In genomic region chr2:169397697-169398096, GRCh38 we compare ENCODE assay signal across 11 cellular contexts.
DNase-seq lines count a peak whose midpoint lies in the region; ATAC-seq and TF ChIP-seq lines count a peak whose summit lies in the region.
"Had no signal": no experiment of that assay in that cellular context is flagged by ENCODE, and none has a peak within 500 bp of the region (broad histone marks: within the 10 kb centered on the region; RNA-seq: fewer than 3 reads in every experiment).

No MANE protein-coding gene starts in this region.

- POLR2A ChIA-PET in HEK293T (lab: Yijun Ruan, JAX), result no interaction called here

- peak; percentile 17 to 22 for DNase-seq in AML-193 (lab: John Stamatoyannopoulos, UW)
- DNase-seq in HEK293T (ENCODE audit: extremely low spot score), result peak; percentile 50
- DNase-seq in SW480 (ENCODE audit: low spot score), result peak; percentile 46
- peak; percentile 14 for DNase-seq in kidney tubule cell (ENCODE audit: low spot score)
- no peak for DNase-seq in hepatic stellate cell (ENCODE audit: low spot score)
- DNase-seq in stimulated activated CD4-positive, alpha-beta T cell treated with anti-CD3 and anti-CD28 coated beads, Interleukin-2, amount 100 ng/mL, for 24 hours, result no peak
- no peak for DNase-seq in islet precursor cell
- DNase-seq: GM23248; NCI-H1436; stimulated activated naive CD8-positive, alpha-beta T cell treated with anti-CD3 and anti-CD28 coated beads, Interleukin-15, Interleukin-2, amounts not matched to agents 100 U/mL and 50 U/mL, for 24 hours had no signal

- CTCF ChIA-PET in HEK293T (lab: Yijun Ruan, JAX), result interaction anchor here (0.5 to 1.4 kb wide), 4 partner anchors 37 to 299 kb away, joined by 3 to 6 read pairs (median 3); no protein-coding TSS in a partner anchor

- ATAC-seq in GM18909 (IDR thresholded peaks at IDR 0.05; ENCODE audit: poor library complexity, unreplicated experiment), result no peak
- ATAC-seq: stimulated activated naive CD8-positive, alpha-beta T cell treated with anti-CD3 and anti-CD28 coated beads, Interleukin-15, Interleukin-2, amounts not matched to agents 100 U/mL and 50 U/mL, for 24 hours had no signal

TF ChIP-seq in HEK293T, 16 proteins besides CTCF, POLR2A, EP300 and RAD21:
- no peak for TF ChIP-seq L3MBTL2 (conservative IDR thresholded peaks at IDR 0.05)
- TF ChIP-seq PKNOX1 (IDR thresholded peaks at IDR 0.05), result peak; percentile 40

Comparison
In these comparisons a context has a peak if more than half of its experiments do, and no peak if none do; other contexts are left out.
1. DNase-seq: peak in AML-193 (2 of 2), HEK293T (single experiment), SW480 (single experiment) and kidney tubule cell (single experiment); none in hepatic stellate cell (single experiment), stimulated activated CD4-positive, alpha-beta T cell treated with anti-CD3 and anti-CD28 coated beads, Interleukin-2, amount 100 ng/mL, for 24 hours (0 of 2) and islet precursor cell (single experiment).